In the genomic region with DNA sequence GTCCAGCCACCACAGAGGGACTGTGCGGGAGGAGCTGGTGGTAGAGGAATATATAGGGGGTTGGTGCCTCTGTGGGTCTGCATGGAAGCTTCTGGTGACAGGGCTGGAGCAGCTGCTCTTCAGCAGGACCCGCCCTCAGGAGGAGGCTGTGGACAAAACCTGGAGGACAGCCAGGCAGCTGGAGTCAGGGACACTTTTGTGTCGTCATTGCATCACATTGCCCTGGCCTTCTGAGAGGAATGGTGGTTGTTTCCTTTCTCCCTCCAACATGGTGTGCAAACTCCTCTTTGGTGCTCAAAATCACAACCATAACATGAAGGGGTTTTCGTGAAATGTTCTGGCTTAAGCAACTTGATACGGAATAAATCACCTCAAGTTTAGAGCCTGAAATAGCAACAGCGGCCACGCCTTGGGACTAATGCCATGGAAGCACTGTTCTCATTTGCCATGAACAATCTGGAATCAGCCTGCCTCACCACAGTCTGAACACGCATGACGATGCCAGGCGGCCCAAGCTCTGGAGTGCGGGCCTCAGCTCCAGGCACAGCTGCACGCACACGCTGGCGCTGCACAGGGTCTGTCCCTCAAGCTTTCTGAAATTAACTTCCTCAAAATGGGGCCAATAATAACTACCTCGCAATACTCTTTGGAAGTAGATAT, we compare ENCODE assay signal across 10 cellular contexts.
DNase-seq lines count a peak whose midpoint lies in the region; ATAC-seq and TF ChIP-seq lines count a peak whose summit lies in the region.
"Had no signal": no experiment of that assay in that cellular context is flagged by ENCODE, and none has a peak within 500 bp of the region (broad histone marks: within the 10 kb centered on the region; RNA-seq: fewer than 3 reads in every experiment).

No MANE protein-coding gene starts in this region.

- TF ChIP-seq CTCF in fibroblast of mammary gland (conservative IDR thresholded peaks at IDR 0.05; ENCODE audit: control insufficient read depth, insufficient read depth, low read depth, low read length) = no peak
- TF ChIP-seq CTCF in nephron (IDR thresholded peaks at IDR 0.05; ENCODE audit: unreplicated experiment in 3 of 3) = no peak

- peaks cover 8% of the 10 kb centered on the region for H3K36me3 Mint-ChIP-seq in nephron (ENCODE audit: low read depth)

- H3K4me3 ChIP-seq in fibroblast of mammary gland (ENCODE audit: control insufficient read depth, low read depth, low read length) = no peak overlapping the region
- H3K4me3 ChIP-seq: prostate gland had no signal

- peaks cover 41% of the 10 kb centered on the region for H3K4me1 Mint-ChIP-seq in nephron

- H3K4me3 Mint-ChIP-seq in nephron = peak overlapping the region in 1 of 3 experiments; percentile 4

- peaks cover 5% of the 10 kb centered on the region for H3K9me3 Mint-ChIP-seq in nephron

- ATAC-seq in GM18502 (IDR thresholded peaks at IDR 0.05; ENCODE audit: poor library complexity, unreplicated experiment) = no peak

- H3K27ac Mint-ChIP-seq in nephron = peak overlapping the region; percentile 2 to 60 (median 9)

- peaks cover 8% of the 10 kb centered on the region for H3K27me3 Mint-ChIP-seq in nephron (ENCODE audit: low read depth)

- peak; percentile 5 for DNase-seq in GM04503 (ENCODE audit: low read depth)
- DNase-seq in NCI-H2196 (lab: John Stamatoyannopoulos, UW; ENCODE audit: unreplicated experiment) = peak; percentile 56
- peak; percentile 33 for DNase-seq in fibroblast of mammary gland (ENCODE audit: low read depth)
- no peak for DNase-seq in stimulated activated CD4-positive, alpha-beta T cell treated with anti-CD3 and anti-CD28 coated beads, Interleukin-4, amount 100 ng/mL, for 4 hours
- no peak for DNase-seq in CD1c-positive myeloid dendritic cell (ENCODE audit: extremely low spot score)
- DNase-seq: mesenchymal stem cell, NCI-H1930 had no signal

Comparison
In these comparisons a context has a peak if more than half of its experiments do, and no peak if none do; other contexts are left out.
1. DNase-seq: peak in GM04503 (single experiment), NCI-H2196 (single experiment) and fibroblast of mammary gland (single experiment); none in stimulated activated CD4-positive, alpha-beta T cell treated with anti-CD3 and anti-CD28 coated beads, Interleukin-4, amount 100 ng/mL, for 4 hours (0 of 2) and CD1c-positive myeloid dendritic cell (single experiment).